Comparison of ENCODE assay signal across 21 cellular contexts in the genomic region with DNA sequence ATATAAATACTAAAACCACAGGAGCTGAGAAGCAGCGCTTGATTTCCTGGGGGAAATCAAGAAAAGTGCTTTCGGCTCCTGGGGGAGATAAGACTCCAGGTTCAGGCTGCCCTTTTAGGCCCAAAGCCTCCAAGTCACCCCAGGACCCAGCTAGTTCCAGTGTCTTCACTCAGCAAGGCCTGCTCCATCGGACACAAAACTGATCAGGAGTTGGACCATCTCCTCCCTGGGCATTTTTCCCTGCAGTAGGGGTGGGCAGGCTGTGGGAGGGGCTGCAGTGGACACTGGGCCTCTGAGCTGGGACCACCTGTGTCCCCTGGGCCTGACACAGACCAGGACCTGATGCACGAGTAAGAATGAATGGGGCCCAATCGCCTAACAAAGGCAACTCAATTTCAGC. TPM values are rescaled to one million over a fixed set of nuclear protein-coding genes. Genes with fewer than 3 reads are reported as not detected.
DNase-seq lines count a peak whose midpoint lies in the region; ATAC-seq, FAIRE-seq and TF ChIP-seq lines count a peak whose summit lies in the region.
"Had no signal": no experiment of that assay in that cellular context is flagged by ENCODE, and none has a peak within 500 bp of the region (broad histone marks: within the 10 kb centered on the region; RNA-seq: fewer than 3 reads in every experiment).

No MANE protein-coding gene starts in this region.

- no peaks in the 10 kb centered on the region for H3K9me1 ChIP-seq in K562 (ENCODE audit: control insufficient read depth, insufficient read depth, low read length)

- peaks cover 6 to 9% of the 10 kb centered on the region in 2 donors for H3K36me3 Mint-ChIP-seq in stimulated activated naive B cell treated with anti-CD40 and anti-IgM and Interleukin-4, amounts not matched to agents 10 μg/mL and 1 μg/mL and 100 μg/mL, for 72 hours
- H3K36me3 Mint-ChIP-seq in activated CD4-positive, alpha-beta T cell treated with anti-CD3 and anti-CD28 coated beads for 36 hours (ENCODE audit: low read depth) = peaks cover 13% of the 10 kb centered on the region
- H3K36me3 Mint-ChIP-seq: IgD-negative memory B cell had no signal

- H3K4me3 Mint-ChIP-seq in stimulated activated naive B cell treated with anti-CD40 and anti-IgM and Interleukin-4, amounts not matched to agents 10 μg/mL and 1 μg/mL and 100 μg/mL, for 72 hours = no peak overlapping the region
- H3K4me3 Mint-ChIP-seq in activated CD4-positive, alpha-beta T cell treated with anti-CD3 and anti-CD28 coated beads for 36 hours = no peak overlapping the region
- H3K4me3 Mint-ChIP-seq: B cell; CD4-positive, CD25-positive, alpha-beta regulatory T cell; CD8-positive, alpha-beta memory T cell; H9; IgD-negative memory B cell had no signal

- TF ChIP-seq POLR2A in K562 (conservative IDR thresholded peaks at IDR 0.05) = no peak
- no peak for TF ChIP-seq POLR2A in spleen (IDR thresholded peaks at IDR 0.05)

- DNase-seq in K562 (ENCODE audit: extremely low read depth in 1 of 4, low spot score in 3 of 4) (no peak), kidney (peak; percentile 31), spleen (peak; percentile 53), aorta (peak; percentile 17 to 40)
- DNase-seq in stimulated activated naive B cell treated with anti-CD40 and anti-IgM and Interleukin-4, amounts not matched to agents 10 μg/mL and 1 μg/mL and 100 μg/mL, for 72 hours = no peak
- DNase-seq in activated CD4-positive, alpha-beta T cell treated with anti-CD3 and anti-CD28 coated beads for 36 hours = no peak
- DNase-seq: C1 segment of cervical spinal cord; CD4-positive, CD25-positive, alpha-beta regulatory T cell; CD8-positive, alpha-beta memory T cell; COR-L47; DMS 273 treated with DMSO at 0.1 percent for 48 hours; DMS53; DND-41; EL; H9 had no signal

- ATAC-seq in K562 = no peak
- no peak for ATAC-seq in aorta (ENCODE audit: low FRiP score)
- ATAC-seq in stimulated activated naive B cell treated with anti-CD40 and anti-IgM and Interleukin-4, amounts not matched to agents 10 μg/mL and 1 μg/mL and 100 μg/mL, for 72 hours (replicated peaks) = no peak
- ATAC-seq in activated CD4-positive, alpha-beta T cell treated with anti-CD3 and anti-CD28 coated beads for 36 hours = no peak
- ATAC-seq in GM19455 (IDR thresholded peaks at IDR 0.05; ENCODE audit: unreplicated experiment) = no peak
- ATAC-seq: GM12878, HepG2 had no signal

- no peak overlapping the region for H3K4me3 ChIP-seq in K562
- no peak overlapping the region for H3K4me3 ChIP-seq in kidney (ENCODE audit: low read length in 2 of 2)
- no peak overlapping the region for H3K4me3 ChIP-seq in spleen
- H3K4me3 ChIP-seq in aorta (ENCODE audit: low read length in 2 of 2) = no peak overlapping the region
- H3K4me3 ChIP-seq: GM12878 had no signal

- intact Hi-C loops in K562 (cut with micrococcal nuclease) = no loop called here
- intact Hi-C loops in kidney (cut with DNase I) = no loop called here
- intact Hi-C loops in spleen (cut with DNase I; ENCODE audit: low total_unique reads) = no loop called here
- intact Hi-C loops in aorta (cut with DNase I) = no loop called here
- intact Hi-C loops in activated CD4-positive, alpha-beta T cell treated with anti-CD3 and anti-CD28 coated beads for 36 hours (cut with DNase I, micrococcal nuclease) = no loop called here

- TF ChIP-seq EP300 in K562 (IDR thresholded peaks at IDR 0.05; ENCODE audit: low read length) = no peak

- H3K27me3 Mint-ChIP-seq in stimulated activated naive B cell treated with anti-CD40 and anti-IgM and Interleukin-4, amounts not matched to agents 10 μg/mL and 1 μg/mL and 100 μg/mL, for 72 hours = no peaks in the 10 kb centered on the region
- no peaks in the 10 kb centered on the region for H3K27me3 Mint-ChIP-seq in activated CD4-positive, alpha-beta T cell treated with anti-CD3 and anti-CD28 coated beads for 36 hours
- H3K27me3 Mint-ChIP-seq: B cell; CD4-positive, CD25-positive, alpha-beta regulatory T cell; CD8-positive, alpha-beta memory T cell; IgD-negative memory B cell had no signal

- BruUV-seq in K562 (replicated peaks; lab: Mats Ljungman, UMichigan) = no TSS peak

- CTCF ChIA-PET in K562 (lab: Yijun Ruan, JAX; ENCODE audit: low intra/inter-chr PET ratio) = interaction anchor here (0.6 kb wide), 1 partner anchor 12 kb away, joined by 3 read pairs; no protein-coding TSS in a partner anchor
- CTCF ChIA-PET in activated CD4-positive, alpha-beta T cell treated with anti-CD3 and anti-CD28 coated beads for 36 hours (lab: Charles Lee) = interaction anchor here (3.7 kb wide), 1 partner anchor 17 kb away, joined by 14 read pairs; no protein-coding TSS in a partner anchor

- no peaks in the 10 kb centered on the region for H3K27me3 ChIP-seq in K562 (ENCODE audit: control insufficient read depth in 2 of 2, insufficient read depth in 2 of 2, low read length in 2 of 2)
- no peaks in the 10 kb centered on the region for H3K27me3 ChIP-seq in spleen (replicated peaks in 1 of 7)
- H3K27me3 ChIP-seq in aorta (ENCODE audit: control insufficient read depth in 1 of 2, insufficient read depth in 2 of 2, low read length in 1 of 2) = no peaks in the 10 kb centered on the region

- H3K4me2 ChIP-seq in K562 (ENCODE audit: insufficient read depth, low read length) = no peak overlapping the region

- H3K9me3 Mint-ChIP-seq in stimulated activated naive B cell treated with anti-CD40 and anti-IgM and Interleukin-4, amounts not matched to agents 10 μg/mL and 1 μg/mL and 100 μg/mL, for 72 hours = no peaks in the 10 kb centered on the region
- H3K9me3 Mint-ChIP-seq in activated CD4-positive, alpha-beta T cell treated with anti-CD3 and anti-CD28 coated beads for 36 hours (ENCODE audit: low read depth) = no peaks in the 10 kb centered on the region
- H3K9me3 Mint-ChIP-seq: CD4-positive, CD25-positive, alpha-beta regulatory T cell; CD8-positive, alpha-beta memory T cell; IgD-negative memory B cell had no signal

- in situ Hi-C loops in K562 (cut with MboI) = no loop called here

- no peak overlapping the region for H2AFZ ChIP-seq in K562 (ENCODE audit: low read depth, low read length)

- POLR2A ChIA-PET in K562 (lab: Yijun Ruan, JAX) = interaction anchor here (0.6 to 1.1 kb wide), 4 partner anchors 9 to 277 kb away, joined by 3 to 4 read pairs (median 3); a partner anchor contains a TSS
- POLR2A ChIA-PET in activated CD4-positive, alpha-beta T cell treated with anti-CD3 and anti-CD28 coated beads for 36 hours (lab: Charles Lee) = no interaction called here

- H3K79me2 ChIP-seq in K562 (ENCODE audit: control insufficient read depth, insufficient read depth, low read length) = no peaks in the 10 kb centered on the region

- H3K4me1 ChIP-seq in K562 (replicated peaks in 1 of 2; ENCODE audit: control insufficient read depth in 2 of 2, insufficient read depth in 2 of 2, low read length in 2 of 2) (peaks cover 0 to 13% of the 10 kb centered on the region in 2 experiments; a peak in 2 of 5 replicates), kidney (ENCODE audit: control insufficient read depth in 1 of 2, insufficient read depth in 1 of 2, low read depth in 1 of 2, low read length in 2 of 2) (peaks cover 0 to 2% of the 10 kb centered on the region in 2 donors), spleen (peaks cover 0 to 7% (median under 1%) of the 10 kb centered on the region in 6 donors), aorta (ENCODE audit: control insufficient read depth in 1 of 2, insufficient read depth in 2 of 2, low read length in 2 of 2) (no peaks in the 10 kb centered on the region)

- FAIRE-seq in K562 (lab: Jason Lieb, UNC) (no peak), kidney (lab: Jason Lieb, UNC) (no peak)
- FAIRE-seq: GM12878, H1, HepG2 had no signal

- H3K36me3 ChIP-seq in K562 (ENCODE audit: control insufficient read depth, insufficient read depth, low read length) (no peaks in the 10 kb centered on the region; the same call in 2 of the 3 replicates), kidney (ENCODE audit: control insufficient read depth in 1 of 2, insufficient read depth in 2 of 2, low read length in 2 of 2) (no peaks in the 10 kb centered on the region), spleen (peaks cover 0 to 42% (median 27%) of the 10 kb centered on the region in 6 donors), aorta (ENCODE audit: control insufficient read depth in 1 of 2, insufficient read depth in 2 of 2, low read length in 1 of 2) (peaks cover 0 to 4% of the 10 kb centered on the region in 2 donors)

- H3K9me3 ChIP-seq in K562 (replicated peaks; ENCODE audit: control insufficient read depth, insufficient read depth, low read depth, low read length) (no peaks in the 10 kb centered on the region; the same call in 1 of the 2 replicates), kidney (ENCODE audit: control insufficient read depth in 1 of 2, low read length in 2 of 2) (no peaks in the 10 kb centered on the region), spleen (no peaks in the 10 kb centered on the region), aorta (ENCODE audit: control insufficient read depth, low read length) (no peaks in the 10 kb centered on the region)

- 40% methylated on average over 5 of the region's 5 CpGs for WGBS in K562 (ENCODE audit: insufficient coverage, low coverage, missing lambda C conversion rate)
- WGBS in spleen, 5 donors = 86 to 94% (median 88%) methylated on average over 5 of the region's 5 CpGs
- 73 to 74% methylated on average over 5 of the region's 5 CpGs for WGBS in aorta, 2 donors

- TF ChIP-seq CTCF in K562 (IDR thresholded peaks at IDR 0.05 in 2 of 3, conservative IDR thresholded peaks at IDR 0.05 in 1 of 3; ENCODE audit: insufficient read depth in 2 of 3, low read depth in 1 of 3, low read length in 3 of 3) = no peak
- no peak for TF ChIP-seq CTCF in kidney (IDR thresholded peaks at IDR 0.05; ENCODE audit: borderline replicate concordance, extremely low read depth, insufficient read depth)
- no peak for TF ChIP-seq CTCF in spleen (IDR thresholded peaks at IDR 0.05 in 8 of 11, conservative IDR thresholded peaks at IDR 0.05 in 3 of 11)

- TF ChIP-seq RAD21 in K562 (CRISPR knock-in tag; conservative IDR thresholded peaks at IDR 0.05 in 1 of 2, IDR thresholded peaks at IDR 0.05 in 1 of 2) = no peak

- H3K27ac ChIP-seq in K562 (ENCODE audit: extremely low read depth, low read depth, low read length) (no peak overlapping the region), kidney (ENCODE audit: low read depth in 2 of 2, low read length in 2 of 2) (no peak overlapping the region), spleen (no peak overlapping the region), aorta (ENCODE audit: low read depth in 1 of 2, low read length in 2 of 2) (no peak overlapping the region)

- H3K9ac ChIP-seq in K562 (ENCODE audit: insufficient read depth in 1 of 2, low read depth in 2 of 2, low read length in 2 of 2) = no peak overlapping the region
- no peak overlapping the region for H3K9ac ChIP-seq in kidney (ENCODE audit: low read length in 2 of 2)

- no peak overlapping the region for H3K27ac Mint-ChIP-seq in stimulated activated naive B cell treated with anti-CD40 and anti-IgM and Interleukin-4, amounts not matched to agents 10 μg/mL and 1 μg/mL and 100 μg/mL, for 72 hours
- H3K27ac Mint-ChIP-seq in activated CD4-positive, alpha-beta T cell treated with anti-CD3 and anti-CD28 coated beads for 36 hours = no peak overlapping the region
- H3K27ac Mint-ChIP-seq: B cell, H9 had no signal

- peaks cover 13 to 30% of the 10 kb centered on the region in 2 donors for H3K4me1 Mint-ChIP-seq in stimulated activated naive B cell treated with anti-CD40 and anti-IgM and Interleukin-4, amounts not matched to agents 10 μg/mL and 1 μg/mL and 100 μg/mL, for 72 hours
- peaks cover 10% of the 10 kb centered on the region for H3K4me1 Mint-ChIP-seq in activated CD4-positive, alpha-beta T cell treated with anti-CD3 and anti-CD28 coated beads for 36 hours
- H3K4me1 Mint-ChIP-seq: H9 had no signal

- H4K20me1 ChIP-seq in K562 (replicated peaks; ENCODE audit: control insufficient read depth, insufficient read depth, low read length) = no peaks in the 10 kb centered on the region

RNA-seq across cellular contexts. Expression of a gene that starts 15.2 kb away (rescaled TPM):
- 15.4 and 23.3 TPM in 2 replicates for total RNA-seq in K562 (2011; cell fraction: chromatin; rRNA removed; ENCODE audit: low replicate concordance)
- 12.6 and 12.8 TPM in 2 replicates for total RNA-seq in K562 (2011; cell fraction: nucleolus; rRNA removed)
- 14.1 and 15.2 TPM in 2 replicates for total RNA-seq in K562 (2011; cell fraction: nucleoplasm; rRNA removed)
- total RNA-seq in K562 (2014; rRNA removed) = 10.2 and 13.1 TPM in 2 replicates
- 6.8 TPM in 2 replicates for total RNA-seq in K562 (2014; rRNA removed; fragmentation: Illumina TruSeq; extraction: Trizol)
- 10.1 and 11.3 TPM in 2 replicates for total RNA-seq in K562 (2015; rRNA removed; fragmentation: Illumina TruSeq; extraction: Trizol)
- 11.7 and 14.5 TPM in 2 replicates for total RNA-seq in K562 (2021)
- polyA plus RNA-seq in K562 (2011; rRNA removed) = 10.3 and 12.9 TPM in 2 replicates
- polyA plus RNA-seq in K562 (2011; cell fraction: cytosol; rRNA removed) = 9.3 and 14.0 TPM in 2 replicates
- 11.9 and 16.5 TPM in 2 replicates for polyA plus RNA-seq in K562 (2011; cell fraction: nucleus; rRNA removed)
- polyA plus RNA-seq in K562 (2012) = 11.1 and 15.6 TPM in 2 replicates
- polyA plus RNA-seq in K562 (2014; fragmentation: Illumina TruSeq; extraction: Trizol) = 9.8 and 11.4 TPM in 2 replicates
- 1 to 10 TPM; 1.9 to 2.8 TPM for polyA plus RNA-seq in K562 (2014; fragmentation: Nextera tagmentation; extraction: Ambion mirVana)
- 13.1 and 16.5 TPM in 2 replicates for polyA plus RNA-seq in K562 (2014; rRNA removed)
- 3.7 and 4.0 TPM in 2 replicates for polyA minus RNA-seq in K562 (2011; rRNA and poly(A)+ RNA removed)
- polyA minus RNA-seq in K562 (2011; cell fraction: cytosol; rRNA and poly(A)+ RNA removed) = 2.9 and 4.1 TPM in 2 replicates
- 3.2 and 3.6 TPM in 2 replicates for polyA minus RNA-seq in K562 (2011; cell fraction: nucleus; rRNA and poly(A)+ RNA removed)
- 21.2 TPM for total RNA-seq in kidney
- 27.1 TPM for polyA plus RNA-seq in kidney (ENCODE audit: insufficient read depth, low read depth, low replicate concordance)
- total RNA-seq in spleen = 10 to 100 TPM; 24.2 to 36.9 (median 30.2) TPM
- 10 to 100 TPM; 13.8 to 19.3 (median 13.9) TPM for polyA plus RNA-seq in spleen
- total RNA-seq in aorta = 10 to 100 TPM; 26.4 to 32.8 TPM
- polyA plus RNA-seq in aorta = 10 to 100 TPM; 14.3 to 19.5 TPM
- 10 to 100 TPM; 26.7 to 35.7 TPM for total RNA-seq in activated CD4-positive, alpha-beta T cell treated with anti-CD3 and anti-CD28 coated beads for 36 hours

RNA-seq across cellular contexts. Expression of a gene that starts 34.6 kb away (rescaled TPM):
- total RNA-seq in K562 (2011; cell fraction: chromatin; rRNA removed; ENCODE audit: low replicate concordance) = 3.5 and 12.3 TPM in 2 replicates
- total RNA-seq in K562 (2011; cell fraction: nucleolus; rRNA removed) = 17.3 and 17.5 TPM in 2 replicates
- total RNA-seq in K562 (2011; cell fraction: nucleoplasm; rRNA removed) = 7.9 and 9.0 TPM in 2 replicates
- 13.4 and 18.5 TPM in 2 replicates for total RNA-seq in K562 (2014; rRNA removed)
- total RNA-seq in K562 (2014; rRNA removed; fragmentation: Illumina TruSeq; extraction: Trizol) = 1.2 TPM in 2 replicates
- 5.0 and 5.6 TPM in 2 replicates for total RNA-seq in K562 (2015; rRNA removed; fragmentation: Illumina TruSeq; extraction: Trizol)
- 12.7 and 15.1 TPM in 2 replicates for total RNA-seq in K562 (2021)
- 2.9 and 5.2 TPM in 2 replicates for polyA plus RNA-seq in K562 (2011; rRNA removed)
- 6.8 and 18.1 TPM in 2 replicates for polyA plus RNA-seq in K562 (2011; cell fraction: cytosol; rRNA removed)
- 5.6 and 9.4 TPM in 2 replicates for polyA plus RNA-seq in K562 (2011; cell fraction: nucleus; rRNA removed)
- polyA plus RNA-seq in K562 (2012) = 9.9 and 29.3 TPM in 2 replicates
- polyA plus RNA-seq in K562 (2014; fragmentation: Illumina TruSeq; extraction: Trizol) = 2.3 and 4.6 TPM in 2 replicates
- polyA plus RNA-seq in K562 (2014; fragmentation: Nextera tagmentation; extraction: Ambion mirVana) = under 1 TPM in 1 of 2 experiments, not detected in 1; 0.07 TPM
- 11.0 and 12.0 TPM in 2 replicates for polyA plus RNA-seq in K562 (2014; rRNA removed)
- polyA minus RNA-seq in K562 (2011; rRNA and poly(A)+ RNA removed) = 1.9 and 2.0 TPM in 2 replicates
- polyA minus RNA-seq in K562 (2011; cell fraction: cytosol; rRNA and poly(A)+ RNA removed) = 5.2 and 6.2 TPM in 2 replicates
- 6.5 and 7.6 TPM in 2 replicates for polyA minus RNA-seq in K562 (2011; cell fraction: nucleus; rRNA and poly(A)+ RNA removed)
- total RNA-seq in kidney = 11.7 TPM
- 7.1 TPM for polyA plus RNA-seq in kidney (ENCODE audit: insufficient read depth, low read depth, low replicate concordance)
- total RNA-seq in spleen = 10 to 100 TPM; 12.4 to 28.0 (median 18.5) TPM
- polyA plus RNA-seq in spleen = 10 to 100 TPM in 2 of 3 donors, 1 to 10 TPM in 1; 9.7 to 18.6 (median 10.7) TPM
- total RNA-seq in aorta = 10 to 100 TPM; 10.8 to 17.5 TPM
- 10 to 100 TPM in 1 of 2 donors, 1 to 10 TPM in 1; 9.9 to 17.2 TPM for polyA plus RNA-seq in aorta
- 10 to 100 TPM; 25.4 to 26.6 TPM for total RNA-seq in activated CD4-positive, alpha-beta T cell treated with anti-CD3 and anti-CD28 coated beads for 36 hours

Comparison
In these comparisons a context has a peak if more than half of its experiments do, and no peak if none do; other contexts are left out.
1. DNase-seq: peak in kidney (single experiment), spleen (single experiment) and aorta (2 of 2); none in K562 (0 of 4), stimulated activated naive B cell treated with anti-CD40 and anti-IgM and Interleukin-4, amounts not matched to agents 10 μg/mL and 1 μg/mL and 100 μg/mL, for 72 hours (single experiment) and activated CD4-positive, alpha-beta T cell treated with anti-CD3 and anti-CD28 coated beads for 36 hours (single experiment).